9 cellular contexts compared by ENCODE assay signal in genomic region chr9:130780865-130781504, GRCh38. TPM values are rescaled to one million over a fixed set of nuclear protein-coding genes. Genes with fewer than 3 reads are reported as not detected.
DNase-seq lines count a peak whose midpoint lies in the region; ATAC-seq, FAIRE-seq and TF ChIP-seq lines count a peak whose summit lies in the region.
"Had no signal": no experiment of that assay in that cellular context is flagged by ENCODE, and none has a peak within 500 bp of the region (broad histone marks: within the 10 kb centered on the region; RNA-seq: fewer than 3 reads in every experiment).

No MANE protein-coding gene starts in this region.

- H3K4me3 ChIP-seq in astrocyte (ENCODE audit: insufficient read depth, low read depth, low read length), result no peak overlapping the region
- H3K4me3 ChIP-seq in kidney (ENCODE audit: low read length in 2 of 2), result peak overlapping the region in 1 of 2 donors; percentile 36
- H3K4me3 ChIP-seq in thoracic aorta, result peak overlapping the region; percentile 79

- H3K27me3 Mint-ChIP-seq in HFFc6 (ENCODE audit: insufficient read depth), result no peaks in the 10 kb centered on the region
- H3K27me3 Mint-ChIP-seq in astrocyte (ENCODE audit: low read depth, unreplicated experiment), result no peaks in the 10 kb centered on the region

- TF ChIP-seq CTCF in HFFc6 (IDR thresholded peaks at IDR 0.05) (no peak), astrocyte (IDR thresholded peaks at IDR 0.05; ENCODE audit: insufficient read depth, low read depth, low read length) (no peak), kidney (IDR thresholded peaks at IDR 0.05; ENCODE audit: borderline replicate concordance, extremely low read depth, insufficient read depth) (no peak), thoracic aorta (IDR thresholded peaks at IDR 0.05) (no peak)

- intact Hi-C loops in kidney (cut with DNase I), result no loop called here

- H3K9me3 Mint-ChIP-seq in HFFc6, result no peaks in the 10 kb centered on the region
- peaks cover 6% of the 10 kb centered on the region for H3K9me3 Mint-ChIP-seq in astrocyte (ENCODE audit: unreplicated experiment)

- H3K4me1 ChIP-seq in astrocyte (ENCODE audit: insufficient read depth, low read length), result peaks cover 20% of the 10 kb centered on the region
- H3K4me1 ChIP-seq in kidney (ENCODE audit: control insufficient read depth in 1 of 2, insufficient read depth in 1 of 2, low read depth in 1 of 2, low read length in 2 of 2), result peaks cover 12 to 13% of the 10 kb centered on the region in 2 donors
- peaks cover 20 to 66% of the 10 kb centered on the region in 2 donors for H3K4me1 ChIP-seq in thoracic aorta (ENCODE audit: control insufficient read depth in 1 of 2, low read depth in 2 of 2)

- H3K4me1 Mint-ChIP-seq in HFFc6 (ENCODE audit: low read depth), result peaks cover 61% of the 10 kb centered on the region
- peaks cover 21% of the 10 kb centered on the region for H3K4me1 Mint-ChIP-seq in astrocyte (ENCODE audit: low read depth, unreplicated experiment)

- FAIRE-seq in astrocyte (lab: Jason Lieb, UNC) (peak; percentile 93), kidney (lab: Jason Lieb, UNC) (no peak)

- ATAC-seq in thoracic aorta (ENCODE audit: insufficient number of reproducible peaks, low FRiP score, low read depth) (peak; percentile 99), HG03039 (IDR thresholded peaks at IDR 0.05; ENCODE audit: unreplicated experiment) (no peak)

- peak overlapping the region; percentile 73 for H3K27ac ChIP-seq in astrocyte (ENCODE audit: low read depth, low read length)
- H3K27ac ChIP-seq in kidney (ENCODE audit: low read depth in 2 of 2, low read length in 2 of 2), result peak overlapping the region; percentile 66 to 69
- peak overlapping the region; percentile 90 to 98 for H3K27ac ChIP-seq in thoracic aorta

- H3K9me3 ChIP-seq in astrocyte (ENCODE audit: insufficient read depth, low read depth, low read length) (no peaks in the 10 kb centered on the region), kidney (ENCODE audit: control insufficient read depth in 1 of 2, low read length in 2 of 2) (no peaks in the 10 kb centered on the region), thoracic aorta (no peaks in the 10 kb centered on the region)

- peak; percentile 83 for DNase-seq in HFFc6
- DNase-seq in astrocyte (ENCODE audit: low read depth), result peak; percentile 91
- DNase-seq in kidney, result no peak
- DNase-seq in thoracic aorta (ENCODE audit: low spot score), result peak; percentile 63
- no peak for DNase-seq in T-helper 9 cell
- DNase-seq in central memory CD4-positive, alpha-beta T cell, result no peak
- no peak for DNase-seq in NCI-H524 (lab: John Stamatoyannopoulos, UW)
- DNase-seq: activated CD4-positive, CD25-positive, alpha-beta regulatory T cell had no signal

- H3K36me3 Mint-ChIP-seq in HFFc6 (ENCODE audit: low read depth) (peaks cover 7% of the 10 kb centered on the region; the same call in 1 of the 2 replicates), astrocyte (ENCODE audit: low read depth, unreplicated experiment) (peaks cover 4% of the 10 kb centered on the region)

- H3K9ac ChIP-seq in astrocyte (ENCODE audit: low read length) (peak overlapping the region; percentile 31), kidney (ENCODE audit: low read length in 2 of 2) (peak overlapping the region in 1 of 2 donors; percentile 28)

- H3K36me3 ChIP-seq in astrocyte (ENCODE audit: insufficient read depth, low read length) (no peaks in the 10 kb centered on the region), kidney (ENCODE audit: control insufficient read depth in 1 of 2, insufficient read depth in 2 of 2, low read length in 2 of 2) (no peaks in the 10 kb centered on the region), thoracic aorta (no peaks in the 10 kb centered on the region)

- peak overlapping the region; percentile 91 for H3K27ac Mint-ChIP-seq in HFFc6
- H3K27ac Mint-ChIP-seq in astrocyte (ENCODE audit: unreplicated experiment), result no peak overlapping the region

- peaks cover 62% of the 10 kb centered on the region for H3K79me2 ChIP-seq in astrocyte (ENCODE audit: insufficient read depth, low read length)

- peak overlapping the region; percentile 87 for H3K4me3 Mint-ChIP-seq in HFFc6
- peak overlapping the region; percentile 17 for H3K4me3 Mint-ChIP-seq in astrocyte (ENCODE audit: unreplicated experiment)

- H3K27me3 ChIP-seq in astrocyte (ENCODE audit: insufficient read depth, low read length) (no peaks in the 10 kb centered on the region), thoracic aorta (replicated peaks; ENCODE audit: insufficient read depth) (no peaks in the 10 kb centered on the region)

- peaks cover 17% of the 10 kb centered on the region for H4K20me1 ChIP-seq in astrocyte (ENCODE audit: insufficient read depth, low read length)

- no peak overlapping the region for H2AFZ ChIP-seq in astrocyte (ENCODE audit: low read depth, low read length)

- H3K4me2 ChIP-seq in astrocyte (ENCODE audit: low read length), result peak overlapping the region; percentile 58

RNA-seq across cellular contexts. Expression of gene ABL1, which starts 54.1 kb away (rescaled TPM):
- total RNA-seq in HFFc6 (2021; fragmentation: NEBNext Ultra II Directional; extraction: Animal tissue kit (Norgen Biotek cat#: 25700)), result 10 to 100 TPM; 56.0 to 63.5 (median 62.8) TPM
- total RNA-seq in astrocyte (113 and 117 TPM in 2 replicates), kidney (63.6 TPM), thoracic aorta (100 to 1,000 TPM in 1 of 2 donors, 10 to 100 TPM in 1; 62.8 to 123 TPM)
- polyA plus RNA-seq in kidney (ENCODE audit: insufficient read depth, low read depth, low replicate concordance), result 15.0 TPM

Comparison
In these comparisons a context has a peak if more than half of its experiments do, and no peak if none do; other contexts are left out.
1. DNase-seq: peak in HFFc6 (single experiment), astrocyte (single experiment) and thoracic aorta (single experiment); none in kidney (single experiment), T-helper 9 cell (single experiment), central memory CD4-positive, alpha-beta T cell (single experiment) and NCI-H524 (0 of 2).
2. Peak in every context shown above with its lines, with median percentiles within 50 percentile points of each other: H3K27ac ChIP-seq.